ENCODE assay signal across 2 cellular contexts in the genomic region with DNA sequence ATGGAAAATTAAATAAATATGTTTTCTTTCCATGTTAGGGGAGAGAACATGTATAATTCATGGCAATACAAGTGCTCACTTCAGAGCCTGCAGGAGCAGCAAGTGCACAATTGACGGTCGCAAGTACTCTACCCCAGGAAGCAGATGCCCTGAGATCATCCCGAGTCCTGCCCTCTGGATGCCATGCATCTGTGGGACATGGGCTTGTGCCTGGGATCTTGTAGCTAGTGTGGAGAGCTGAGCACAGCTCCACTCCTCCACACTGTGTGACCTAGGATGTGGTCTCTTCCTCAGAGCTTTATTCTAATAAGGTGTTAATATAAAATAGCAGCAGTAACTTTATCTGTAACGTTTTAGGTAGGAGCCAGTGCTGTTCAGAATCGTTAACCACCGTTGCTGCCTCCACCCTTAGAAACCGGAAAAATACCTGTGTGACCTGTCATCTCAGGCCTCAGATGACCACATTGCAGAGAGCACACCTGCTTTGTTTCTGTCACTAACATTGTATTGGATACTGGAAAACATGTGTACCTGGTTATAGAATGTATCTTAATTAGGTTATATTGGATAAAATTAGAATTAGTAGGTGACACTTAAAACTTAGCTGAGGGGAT.
TF ChIP-seq lines count a peak whose summit lies in the region.

No MANE protein-coding gene starts in this region.

TF ChIP-seq in A549, 52 proteins besides CTCF, POLR2A, EP300 and RAD21 (continued from another document):
- no peak for TF ChIP-seq CEBPB (IDR thresholded peaks at IDR 0.05)
- TF ChIP-seq ZNF302 (CRISPR knock-in tag; IDR thresholded peaks at IDR 0.05) = no peak
- no peak for TF ChIP-seq MAX (IDR thresholded peaks at IDR 0.05)
- no peak for TF ChIP-seq NPAS2 (CRISPR knock-in tag; IDR thresholded peaks at IDR 0.05; ENCODE audit: borderline replicate concordance)
- no peak for TF ChIP-seq ATOH8 (CRISPR knock-in tag; IDR thresholded peaks at IDR 0.05; ENCODE audit: low read depth)
- TF ChIP-seq GATA3 (IDR thresholded peaks at IDR 0.05; ENCODE audit: borderline replicate concordance) = no peak
- TF ChIP-seq KDM1A (IDR thresholded peaks at IDR 0.05; ENCODE audit: low read depth) = no peak
- no peak for TF ChIP-seq HES2 (IDR thresholded peaks at IDR 0.05)
- TF ChIP-seq NFE2L2 (conservative IDR thresholded peaks at IDR 0.05; ENCODE audit: low read length) = no peak
- no peak for TF ChIP-seq FOSL2 (IDR thresholded peaks at IDR 0.05)
- no peak for TF ChIP-seq FOSL2 (CRISPR knock-in tag; IDR thresholded peaks at IDR 0.05)
- no peak for TF ChIP-seq E2F6 (IDR thresholded peaks at IDR 0.05; ENCODE audit: borderline replicate concordance, low read depth)
- no peak for TF ChIP-seq REST (IDR thresholded peaks at IDR 0.05)
TF ChIP-seq in A549: peak in this region for 0.

TF ChIP-seq in HepG2, 621 proteins besides CTCF, POLR2A, EP300 and RAD21 (continued from another document):
- TF ChIP-seq, protein P1, sequence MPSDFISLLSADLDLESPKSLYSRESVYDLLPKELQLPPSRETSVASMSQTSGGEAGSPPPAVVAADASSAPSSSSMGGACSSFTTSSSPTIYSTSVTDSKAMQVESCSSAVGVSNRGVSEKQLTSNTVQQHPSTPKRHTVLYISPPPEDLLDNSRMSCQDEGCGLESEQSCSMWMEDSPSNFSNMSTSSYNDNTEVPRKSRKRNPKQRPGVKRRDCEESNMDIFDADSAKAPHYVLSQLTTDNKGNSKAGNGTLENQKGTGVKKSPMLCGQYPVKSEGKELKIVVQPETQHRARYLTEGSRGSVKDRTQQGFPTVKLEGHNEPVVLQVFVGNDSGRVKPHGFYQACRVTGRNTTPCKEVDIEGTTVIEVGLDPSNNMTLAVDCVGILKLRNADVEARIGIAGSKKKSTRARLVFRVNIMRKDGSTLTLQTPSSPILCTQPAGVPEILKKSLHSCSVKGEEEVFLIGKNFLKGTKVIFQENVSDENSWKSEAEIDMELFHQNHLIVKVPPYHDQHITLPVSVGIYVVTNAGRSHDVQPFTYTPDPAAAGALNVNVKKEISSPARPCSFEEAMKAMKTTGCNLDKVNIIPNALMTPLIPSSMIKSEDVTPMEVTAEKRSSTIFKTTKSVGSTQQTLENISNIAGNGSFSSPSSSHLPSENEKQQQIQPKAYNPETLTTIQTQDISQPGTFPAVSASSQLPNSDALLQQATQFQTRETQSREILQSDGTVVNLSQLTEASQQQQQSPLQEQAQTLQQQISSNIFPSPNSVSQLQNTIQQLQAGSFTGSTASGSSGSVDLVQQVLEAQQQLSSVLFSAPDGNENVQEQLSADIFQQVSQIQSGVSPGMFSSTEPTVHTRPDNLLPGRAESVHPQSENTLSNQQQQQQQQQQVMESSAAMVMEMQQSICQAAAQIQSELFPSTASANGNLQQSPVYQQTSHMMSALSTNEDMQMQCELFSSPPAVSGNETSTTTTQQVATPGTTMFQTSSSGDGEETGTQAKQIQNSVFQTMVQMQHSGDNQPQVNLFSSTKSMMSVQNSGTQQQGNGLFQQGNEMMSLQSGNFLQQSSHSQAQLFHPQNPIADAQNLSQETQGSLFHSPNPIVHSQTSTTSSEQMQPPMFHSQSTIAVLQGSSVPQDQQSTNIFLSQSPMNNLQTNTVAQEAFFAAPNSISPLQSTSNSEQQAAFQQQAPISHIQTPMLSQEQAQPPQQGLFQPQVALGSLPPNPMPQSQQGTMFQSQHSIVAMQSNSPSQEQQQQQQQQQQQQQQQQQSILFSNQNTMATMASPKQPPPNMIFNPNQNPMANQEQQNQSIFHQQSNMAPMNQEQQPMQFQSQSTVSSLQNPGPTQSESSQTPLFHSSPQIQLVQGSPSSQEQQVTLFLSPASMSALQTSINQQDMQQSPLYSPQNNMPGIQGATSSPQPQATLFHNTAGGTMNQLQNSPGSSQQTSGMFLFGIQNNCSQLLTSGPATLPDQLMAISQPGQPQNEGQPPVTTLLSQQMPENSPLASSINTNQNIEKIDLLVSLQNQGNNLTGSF (CRISPR knock-in tag; IDR thresholded peaks at IDR 0.05) = no peak
- TF ChIP-seq ZNF20 (CRISPR knock-in tag; IDR thresholded peaks at IDR 0.05) = no peak
- TF ChIP-seq SMARCC2 (IDR thresholded peaks at IDR 0.05) = no peak
- no peak for TF ChIP-seq ZNF513 (CRISPR knock-in tag; conservative IDR thresholded peaks at IDR 0.05)
- no peak for TF ChIP-seq GTF2F1 (IDR thresholded peaks at IDR 0.05; ENCODE audit: low read length)
- TF ChIP-seq, protein P2, sequence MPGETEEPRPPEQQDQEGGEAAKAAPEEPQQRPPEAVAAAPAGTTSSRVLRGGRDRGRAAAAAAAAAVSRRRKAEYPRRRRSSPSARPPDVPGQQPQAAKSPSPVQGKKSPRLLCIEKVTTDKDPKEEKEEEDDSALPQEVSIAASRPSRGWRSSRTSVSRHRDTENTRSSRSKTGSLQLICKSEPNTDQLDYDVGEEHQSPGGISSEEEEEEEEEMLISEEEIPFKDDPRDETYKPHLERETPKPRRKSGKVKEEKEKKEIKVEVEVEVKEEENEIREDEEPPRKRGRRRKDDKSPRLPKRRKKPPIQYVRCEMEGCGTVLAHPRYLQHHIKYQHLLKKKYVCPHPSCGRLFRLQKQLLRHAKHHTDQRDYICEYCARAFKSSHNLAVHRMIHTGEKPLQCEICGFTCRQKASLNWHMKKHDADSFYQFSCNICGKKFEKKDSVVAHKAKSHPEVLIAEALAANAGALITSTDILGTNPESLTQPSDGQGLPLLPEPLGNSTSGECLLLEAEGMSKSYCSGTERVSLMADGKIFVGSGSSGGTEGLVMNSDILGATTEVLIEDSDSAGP (CRISPR knock-in tag; IDR thresholded peaks at IDR 0.05; ENCODE audit: borderline replicate concordance) = no peak
- TF ChIP-seq ZNF432 (CRISPR knock-in tag; IDR thresholded peaks at IDR 0.05; ENCODE audit: borderline replicate concordance) = no peak
